8 cellular contexts compared by ENCODE assay signal in the genomic region with DNA sequence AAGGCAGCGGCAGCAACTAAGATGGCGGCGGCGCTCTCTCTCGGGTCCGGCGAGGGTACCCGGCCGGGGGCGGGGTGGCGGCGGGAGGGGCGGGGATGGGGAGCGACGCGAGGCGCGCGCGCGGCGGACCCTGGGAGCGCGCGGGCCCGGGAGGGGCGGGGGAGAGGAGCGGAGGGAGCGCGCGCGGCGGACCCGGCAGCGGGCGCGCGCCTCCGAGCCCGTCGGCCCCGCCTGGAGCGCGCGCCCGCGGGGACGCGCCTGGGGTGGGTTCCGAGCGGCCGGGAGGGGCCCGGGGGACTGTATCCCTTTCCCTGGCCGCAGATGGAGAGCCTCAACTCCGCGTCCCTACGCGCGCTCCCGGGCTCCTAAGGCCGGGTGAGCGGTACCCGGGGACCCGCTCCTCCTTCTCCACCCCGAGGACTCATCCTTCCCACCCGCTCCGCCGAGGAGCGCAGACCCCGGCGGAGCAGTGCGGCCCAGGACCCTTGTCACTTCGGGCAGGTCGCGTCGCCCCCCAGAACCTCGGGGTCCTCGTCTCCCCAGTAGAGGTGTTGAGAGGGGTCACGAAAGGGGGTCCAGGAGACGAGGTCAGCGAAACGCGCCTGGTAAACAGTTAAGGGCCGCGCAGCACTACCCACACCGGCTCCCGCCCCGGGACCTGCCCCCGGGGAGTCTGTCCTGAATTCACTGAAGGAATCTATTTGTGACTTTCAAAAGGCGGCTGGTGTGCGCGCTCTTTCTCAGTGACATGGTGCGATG. TPM values are rescaled to one million over a fixed set of nuclear protein-coding genes. Genes with fewer than 3 reads are reported as not detected.
DNase-seq lines count a peak whose midpoint lies in the region; ATAC-seq and TF ChIP-seq lines count a peak whose summit lies in the region.

Gene CLSTN1, minus strand, starts transcription at position 23 of the 759 bp plus-strand sequence. CDS start 232 bp downstream, outside the sequence.

- H3K27me3 ChIP-seq in Loucy (ENCODE audit: insufficient read depth, low read length, poor library complexity, severe bottlenecking) (no peaks in the 10 kb centered on the region), osteoblast (ENCODE audit: insufficient read depth, low read length) (no peaks in the 10 kb centered on the region), suprapubic skin (no peaks in the 10 kb centered on the region)

- H3K9me3 Mint-ChIP-seq in activated naive CD4-positive, alpha-beta T cell treated with anti-CD3 and anti-CD28 coated beads, Interleukin-2, amount 50 U/mL, for 72 hours: no peaks in the 10 kb centered on the region

- peaks cover 11% of the 10 kb centered on the region; the same call in 1 of the 2 replicates for H3F3A ChIP-seq in Loucy (ENCODE audit: low read depth)

- peak in 1 of 2 donors; percentile 23 for TF ChIP-seq POLR2A in suprapubic skin (IDR thresholded peaks at IDR 0.05)

- no peaks in the 10 kb centered on the region for H3K9me2 ChIP-seq in Loucy (replicated peaks; ENCODE audit: low read depth, low read length)

- TF ChIP-seq CTCF in Loucy (conservative IDR thresholded peaks at IDR 0.05; ENCODE audit: low read length): no peak
- no peak for TF ChIP-seq CTCF in osteoblast (IDR thresholded peaks at IDR 0.05; ENCODE audit: extremely low read depth, low read depth, low read length)
- TF ChIP-seq CTCF in suprapubic skin (IDR thresholded peaks at IDR 0.05): no peak

- peaks cover 7 to 10% of the 10 kb centered on the region in 2 donors for H3K36me3 Mint-ChIP-seq in activated naive CD4-positive, alpha-beta T cell treated with anti-CD3 and anti-CD28 coated beads, Interleukin-2, amount 50 U/mL, for 72 hours

- peak within 1 kb of the TSS; percentile 83 for H3K9ac ChIP-seq in Loucy (ENCODE audit: low read depth, low read length, poor library complexity, severe bottlenecking)

- H4K20me1 ChIP-seq in Loucy (ENCODE audit: insufficient read depth, low read length, poor library complexity, severe bottlenecking) (peaks cover 32% of the 10 kb centered on the region), osteoblast (ENCODE audit: insufficient read depth, low read length) (peaks cover 20% of the 10 kb centered on the region)

- H3K27ac ChIP-seq in osteoblast (ENCODE audit: low read depth, low read length): peak within 1 kb of the TSS; percentile 2
- peak within 1 kb of the TSS; percentile 92 for H3K27ac ChIP-seq in suprapubic skin

- peaks cover 42% of the 10 kb centered on the region for H3K79me2 ChIP-seq in Loucy (ENCODE audit: insufficient read depth, low read length)
- peaks cover 41% of the 10 kb centered on the region for H3K79me2 ChIP-seq in osteoblast (ENCODE audit: insufficient read depth, low read length)

- H3K27ac Mint-ChIP-seq in activated naive CD4-positive, alpha-beta T cell treated with anti-CD3 and anti-CD28 coated beads, Interleukin-2, amount 50 U/mL, for 72 hours: peak within 1 kb of the TSS; percentile 63 to 92

- no peak for TF ChIP-seq EP300 in suprapubic skin (IDR thresholded peaks at IDR 0.05)

- H3K4me1 ChIP-seq in Loucy (ENCODE audit: insufficient read depth, low read length, poor library complexity, severe bottlenecking) (peaks cover 49% of the 10 kb centered on the region), osteoblast (ENCODE audit: insufficient read depth, low read length) (peaks cover 22% of the 10 kb centered on the region), suprapubic skin (peaks cover 69% of the 10 kb centered on the region)

- peak; percentile 46 for ATAC-seq in GM21717 (IDR thresholded peaks at IDR 0.05; ENCODE audit: unreplicated experiment)
- ATAC-seq in activated naive CD4-positive, alpha-beta T cell treated with anti-CD3 and anti-CD28 coated beads, Interleukin-2, amount 50 U/mL, for 72 hours: peak; percentile 71 to 85

- H3K4me2 ChIP-seq in Loucy (ENCODE audit: low read depth, low read length, poor library complexity, severe bottlenecking): peak within 1 kb of the TSS; percentile 88
- peak within 1 kb of the TSS; percentile 90 for H3K4me2 ChIP-seq in osteoblast (ENCODE audit: insufficient read depth, low read length)

- H3K4me3 ChIP-seq in Loucy (ENCODE audit: low read length, poor library complexity, severe bottlenecking): peak within 1 kb of the TSS; percentile 77
- H3K4me3 ChIP-seq in osteoblast (ENCODE audit: insufficient read depth, low read length): peak within 1 kb of the TSS; percentile 91
- H3K4me3 ChIP-seq in suprapubic skin: peak within 1 kb of the TSS; percentile 96

- H2AFZ ChIP-seq in Loucy (ENCODE audit: low read length): peak within 1 kb of the TSS; percentile 56; the same call in 1 of the 2 replicates
- H2AFZ ChIP-seq in osteoblast (ENCODE audit: low read length): peak within 1 kb of the TSS; percentile 90

- 0% methylated on average over 11 of the region's 93 CpGs for WGBS in suprapubic skin

- no peaks in the 10 kb centered on the region for H3K36me3 ChIP-seq in Loucy (ENCODE audit: insufficient read depth, low read length)
- H3K36me3 ChIP-seq in osteoblast (ENCODE audit: insufficient read depth, low read length): no peaks in the 10 kb centered on the region
- H3K36me3 ChIP-seq in suprapubic skin: no peaks in the 10 kb centered on the region

- H3K9me3 ChIP-seq in Loucy (ENCODE audit: insufficient read depth, low read depth, low read length) (no peaks in the 10 kb centered on the region), osteoblast (ENCODE audit: low read depth, low read length) (no peaks in the 10 kb centered on the region), suprapubic skin (no peaks in the 10 kb centered on the region)

- DNase-seq in COLO668 (lab: John Stamatoyannopoulos, UW; ENCODE audit: unreplicated experiment) (peak; percentile 99), SKM-1 treated with dmso at 0.1 percent for 144 hours (lab: John Stamatoyannopoulos, UW; ENCODE audit: unreplicated experiment) (peak; percentile 76), glomerular visceral epithelial cell (ENCODE audit: extremely low spot score) (peak; percentile 91), osteoblast (ENCODE audit: insufficient read length, low spot score, missing footprints) (peak; percentile 99), suprapubic skin (ENCODE audit: low spot score in 2 of 2) (peak; percentile 92 to 93)
- peak; percentile 78 to 87 for DNase-seq in activated naive CD4-positive, alpha-beta T cell treated with anti-CD3 and anti-CD28 coated beads, Interleukin-2, amount 50 U/mL, for 72 hours (ENCODE audit: low spot score in 2 of 2)

RNA-seq across cellular contexts. Expression of gene CLSTN1, which starts in this region (rescaled TPM):
- 10 to 100 TPM; 15.6 to 43.3 TPM for total RNA-seq in activated naive CD4-positive, alpha-beta T cell treated with anti-CD3 and anti-CD28 coated beads, Interleukin-2, amount 50 U/mL, for 72 hours
- total RNA-seq in osteoblast (110 and 140 TPM in 2 replicates), suprapubic skin (100 to 1,000 TPM; 118 to 202 (median 165) TPM)

Comparison
In these comparisons a context has a peak if more than half of its experiments do, and no peak if none do; other contexts are left out.
1. Peak in every context shown above with its lines: DNase-seq, ATAC-seq, H3K4me3 ChIP-seq and H3K27ac ChIP-seq.